In genomic region chr5:68303038-68303738, GRCh38 we compare ENCODE assay signal across 11 cellular contexts.
A peak's percentile ranks its signal among the peaks of the same experiment; 100 is the strongest.
DNase-seq lines count a peak whose midpoint lies in the region; ATAC-seq lines count a peak whose summit lies in the region.
"Had no signal": no experiment of that assay in that cellular context is flagged by ENCODE, and none has a peak within 500 bp of the region (broad histone marks: within the 10 kb centered on the region; RNA-seq: fewer than 3 reads in every experiment).

No MANE protein-coding gene starts in this region.

- H3K9me3 Mint-ChIP-seq in activated T-cell treated with anti-CD3 and anti-CD28 coated beads, Interleukin-2, amount 50 U/mL, for 72 hours: no peaks in the 10 kb centered on the region

- DNase-seq in activated T-cell treated with anti-CD3 and anti-CD28 coated beads, Interleukin-2, amount 50 U/mL, for 72 hours: no peak
- DNase-seq in activated T-cell treated with anti-CD3 and anti-CD28 coated beads, Interleukin-2, amount 50 U/mL, for 1 hour: no peak
- DNase-seq in amniotic epithelial cell (ENCODE audit: low read depth): peak; percentile 59
- peak; percentile 82 for DNase-seq in renal cortical epithelial cell (ENCODE audit: low read depth)
- DNase-seq in NCI-H2171 (lab: John Stamatoyannopoulos, UW): no peak
- no peak for DNase-seq in CD1c-positive myeloid dendritic cell (ENCODE audit: extremely low spot score)
- DNase-seq: activated gamma-delta T cell treated with Interleukin-2 at 50 U/mL for 16 hours, AML-193, foreskin melanocyte had no signal

- peaks cover 12% of the 10 kb centered on the region for H3K27me3 Mint-ChIP-seq in activated T-cell treated with anti-CD3 and anti-CD28 coated beads, Interleukin-2, amount 50 U/mL, for 72 hours (ENCODE audit: low read depth)

- H3K36me3 Mint-ChIP-seq in activated T-cell treated with anti-CD3 and anti-CD28 coated beads, Interleukin-2, amount 50 U/mL, for 72 hours (ENCODE audit: insufficient read depth in 2 of 2): peaks cover 0 to 8% of the 10 kb centered on the region in 2 donors

- peak overlapping the region; percentile 19 to 52 for H3K4me3 Mint-ChIP-seq in activated T-cell treated with anti-CD3 and anti-CD28 coated beads, Interleukin-2, amount 50 U/mL, for 72 hours

- H3K27ac Mint-ChIP-seq in activated T-cell treated with anti-CD3 and anti-CD28 coated beads, Interleukin-2, amount 50 U/mL, for 72 hours: peak overlapping the region; percentile 45

- peaks cover 46% of the 10 kb centered on the region for H3K4me1 Mint-ChIP-seq in activated T-cell treated with anti-CD3 and anti-CD28 coated beads, Interleukin-2, amount 50 U/mL, for 72 hours (ENCODE audit: low read depth)

- peak; percentile 54 to 63 for ATAC-seq in activated T-cell treated with anti-CD3 and anti-CD28 coated beads, Interleukin-2, amount 50 U/mL, for 72 hours (replicated peaks in 1 of 2)
- ATAC-seq in HG03097 (IDR thresholded peaks at IDR 0.05; ENCODE audit: low FRiP score, unreplicated experiment) (peak; percentile 58), GM18868 (IDR thresholded peaks at IDR 0.05; ENCODE audit: unreplicated experiment) (no peak)

Comparison
In these comparisons a context has a peak if more than half of its experiments do, and no peak if none do; other contexts are left out.
1. DNase-seq: peak in amniotic epithelial cell (single experiment) and renal cortical epithelial cell (single experiment); none in activated T-cell treated with anti-CD3 and anti-CD28 coated beads, Interleukin-2, amount 50 U/mL, for 72 hours (0 of 2), activated T-cell treated with anti-CD3 and anti-CD28 coated beads, Interleukin-2, amount 50 U/mL, for 1 hour (single experiment), NCI-H2171 (single experiment) and CD1c-positive myeloid dendritic cell (single experiment).